ENCODE assay signal across 13 cellular contexts in genomic region chr12:127355061-127355820, GRCh38.
DNase-seq lines count a peak whose midpoint lies in the region; ATAC-seq and TF ChIP-seq lines count a peak whose summit lies in the region.
"Had no signal": no experiment of that assay in that cellular context is flagged by ENCODE, and none has a peak within 500 bp of the region (broad histone marks: within the 10 kb centered on the region; RNA-seq: fewer than 3 reads in every experiment).

No MANE protein-coding gene starts in this region.

- TF ChIP-seq CTCF in GM06990 (IDR thresholded peaks at IDR 0.05; ENCODE audit: insufficient read depth, low read length, poor library complexity, severe bottlenecking): peak; percentile 33
- TF ChIP-seq CTCF in LNCAP (IDR thresholded peaks at IDR 0.05): peak; percentile 63
- peak; percentile 43 for TF ChIP-seq CTCF in nephron progenitor cell (IDR thresholded peaks at IDR 0.05)
- peak in 1 of 5 experiments; percentile 15 for TF ChIP-seq CTCF in transverse colon (IDR thresholded peaks at IDR 0.05)

- H3K9me3 ChIP-seq in transverse colon: no peaks in the 10 kb centered on the region

- TF ChIP-seq POLR2A in transverse colon (IDR thresholded peaks at IDR 0.05): no peak

- H3K36me3 Mint-ChIP-seq in nephron progenitor cell (ENCODE audit: low read depth): no peaks in the 10 kb centered on the region

- WGBS in transverse colon (ENCODE audit: low coverage in 1 of 2), 2 donors: 30 to 56% methylated on average over 2 to 10 of the region's 10 CpGs

- ATAC-seq in stimulated activated naive CD8-positive, alpha-beta T cell treated with anti-CD3 and anti-CD28 coated beads, Interleukin-15, Interleukin-2, amounts not matched to agents 100 U/mL and 50 U/mL, for 24 hours: no peak
- ATAC-seq: right cardiac atrium had no signal

- TF ChIP-seq EP300 in transverse colon (IDR thresholded peaks at IDR 0.05; ENCODE audit: low read depth): no peak

- peaks cover 7% of the 10 kb centered on the region for H3K9me3 Mint-ChIP-seq in nephron progenitor cell

- H3K4me1 ChIP-seq in transverse colon: no peaks in the 10 kb centered on the region

- in situ Hi-C loops in transverse colon (cut with MboI; ENCODE audit: low pct_ligation_motif_present in 1 of 4, low pct_unique_long_range_greater_than_20kb in 1 of 4, low sequenced_read_pairs in 3 of 4): no loop called here

- H3K27me3 Mint-ChIP-seq in nephron progenitor cell (ENCODE audit: low read depth, poor library complexity): peaks cover 9% of the 10 kb centered on the region
- H3K27me3 Mint-ChIP-seq: activated B cell treated with CpG ODN at 0.5 μM for 24 hours had no signal

- no peak overlapping the region for H3K4me3 ChIP-seq in GM06990 (replicated peaks; ENCODE audit: low read depth, low read length)
- no peak overlapping the region for H3K4me3 ChIP-seq in transverse colon

- H3K27me3 ChIP-seq in GM06990 (replicated peaks; ENCODE audit: control insufficient read depth, insufficient read depth, low read length): no peaks in the 10 kb centered on the region
- no peaks in the 10 kb centered on the region for H3K27me3 ChIP-seq in transverse colon

- no peak overlapping the region for H3K4me3 Mint-ChIP-seq in nephron progenitor cell
- H3K4me3 Mint-ChIP-seq: activated B cell treated with CpG ODN at 0.5 μM for 24 hours had no signal

- intact Hi-C loops in transverse colon (cut with DNase I; ENCODE audit: low total_unique reads): no loop called here

- H3K36me3 ChIP-seq in GM06990 (ENCODE audit: control insufficient read depth, insufficient read depth, low read length) (no peaks in the 10 kb centered on the region), transverse colon (no peaks in the 10 kb centered on the region)

- DNase-seq in GM06990 (ENCODE audit: extremely low read depth, insufficient read length): no peak
- DNase-seq in cerebellum (ENCODE audit: low spot score): peak; percentile 3
- no peak for DNase-seq in nephron progenitor cell
- no peak for DNase-seq in stimulated activated naive CD8-positive, alpha-beta T cell treated with anti-CD3 and anti-CD28 coated beads, Interleukin-15, Interleukin-2, amounts not matched to agents 100 U/mL and 50 U/mL, for 24 hours
- no peak for DNase-seq in transverse colon
- DNase-seq in activated CD4-positive, CD25-positive, alpha-beta regulatory T cell (lab: John Stamatoyannopoulos, UW): no peak
- DNase-seq in NCI-H510A (lab: John Stamatoyannopoulos, UW): no peak
- DNase-seq: activated B cell treated with CpG ODN at 0.5 μM for 24 hours, anterior cingulate cortex, hippocampal formation, NCI-H2171 treated with DMSO at 0.1 percent for 48 hours, right cardiac atrium had no signal

- H3K27ac ChIP-seq in transverse colon: no peak overlapping the region

- no peaks in the 10 kb centered on the region for H3K4me1 Mint-ChIP-seq in nephron progenitor cell
- H3K4me1 Mint-ChIP-seq: activated B cell treated with CpG ODN at 0.5 μM for 24 hours had no signal

- H3K27ac Mint-ChIP-seq in nephron progenitor cell: no peak overlapping the region
- H3K27ac Mint-ChIP-seq: activated B cell treated with CpG ODN at 0.5 μM for 24 hours had no signal
